In genomic region chr1:236140705-236141446, GRCh38 we compare ENCODE assay signal across 8 cellular contexts. TPM values are rescaled to one million over a fixed set of nuclear protein-coding genes. Genes with fewer than 3 reads are reported as not detected.
DNase-seq lines count a peak whose midpoint lies in the region; ATAC-seq and TF ChIP-seq lines count a peak whose summit lies in the region.

No MANE protein-coding gene starts in this region.

- no TSS peak for BruUV-seq in Calu3 (replicated peaks; lab: Mats Ljungman, UMichigan)

- no peaks in the 10 kb centered on the region for H3K9me3 Mint-ChIP-seq in Calu3 (ENCODE audit: low read depth, unreplicated experiment)

- H3K4me3 ChIP-seq in endocrine pancreas (ENCODE audit: control insufficient read depth, insufficient read depth, low read length) (no peak overlapping the region), ovary (peak overlapping the region; percentile 73)

- TF ChIP-seq POLR2A in ovary (IDR thresholded peaks at IDR 0.05): no peak

- no peak for TF ChIP-seq CTCF in Calu3 (IDR thresholded peaks at IDR 0.05; ENCODE audit: unreplicated experiment)
- TF ChIP-seq CTCF in ovary (IDR thresholded peaks at IDR 0.05): no peak

- H3K9me3 ChIP-seq in endocrine pancreas (ENCODE audit: control insufficient read depth, low read length): no peaks in the 10 kb centered on the region
- H3K9me3 ChIP-seq in ovary: no peaks in the 10 kb centered on the region

- CTCF ChIA-PET in Calu3 (lab: Charles Lee): no interaction called here

- DNase-seq in Calu3 (no peak), NCI-H69 (lab: John Stamatoyannopoulos, UW) (peak; percentile 67), ovary (no peak), NCI-H146 treated with DMSO at 0.1 percent for 48 hours (lab: John Stamatoyannopoulos, UW; ENCODE audit: unreplicated experiment) (no peak)
- DNase-seq in activated effector memory CD4-positive, alpha-beta T cell treated with anti-CD3 and anti-CD28 coated beads, Interleukin-2, amount 50 U/mL, for 16 hours: no peak

- no peaks in the 10 kb centered on the region for H3K4me1 ChIP-seq in endocrine pancreas (ENCODE audit: control insufficient read depth, insufficient read depth, low read length)
- peaks cover 2% of the 10 kb centered on the region for H3K4me1 ChIP-seq in ovary (ENCODE audit: insufficient read depth)

- H3K36me3 Mint-ChIP-seq in Calu3 (ENCODE audit: insufficient read depth, unreplicated experiment): peaks cover 25% of the 10 kb centered on the region

- no peak overlapping the region for H3K27ac Mint-ChIP-seq in Calu3 (ENCODE audit: unreplicated experiment)

- H3K36me3 ChIP-seq in endocrine pancreas (ENCODE audit: control insufficient read depth, insufficient read depth, low read length) (no peaks in the 10 kb centered on the region), ovary (no peaks in the 10 kb centered on the region)

- no peak overlapping the region for H3K27ac ChIP-seq in ovary

- H3K27me3 Mint-ChIP-seq in Calu3 (ENCODE audit: unreplicated experiment): peaks cover 66% of the 10 kb centered on the region

- H3K27me3 ChIP-seq in endocrine pancreas (ENCODE audit: control insufficient read depth, insufficient read depth, low read length) (no peaks in the 10 kb centered on the region), ovary (no peaks in the 10 kb centered on the region)

- H3K4me1 Mint-ChIP-seq in Calu3 (ENCODE audit: low read depth, unreplicated experiment): peaks cover 21% of the 10 kb centered on the region

- TF ChIP-seq EP300 in ovary (IDR thresholded peaks at IDR 0.05): no peak

- WGBS in ovary, 3 donors: 5 to 6% (median 6%) methylated on average over 18 of the region's 18 CpGs

- intact Hi-C loops in Calu3 (cut with micrococcal nuclease; ENCODE audit: unreplicated experiment): loop anchor here (10.0 kb wide), 1 partner anchor 144 kb away; the partner anchor contains the start of gene ERO1B
- intact Hi-C loops in ovary (cut with DNase I): no loop called here

- peak overlapping the region; percentile 95 for H3K4me3 Mint-ChIP-seq in Calu3 (ENCODE audit: low read depth, unreplicated experiment)

- peak overlapping the region; percentile 38 for H3K9ac ChIP-seq in endocrine pancreas (ENCODE audit: control insufficient read depth, insufficient read depth, low read length)

- ATAC-seq in HG03521 (IDR thresholded peaks at IDR 0.05; ENCODE audit: unreplicated experiment) (no peak), HG03469 (IDR thresholded peaks at IDR 0.05; ENCODE audit: unreplicated experiment) (no peak)

RNA-seq across cellular contexts. Expression of gene GPR137B, which starts 1.5 kb away (rescaled TPM):
- 9.5 and 11.4 TPM in 2 replicates for total RNA-seq in Calu3 (2022)
- total RNA-seq in ovary: 10 to 100 TPM; 11.4 to 35.2 (median 13.7) TPM
- polyA plus RNA-seq in ovary: 10 to 100 TPM; 10.8 to 31.8 TPM
